ENCODE assay signal across 1 cellular context in the genomic region with DNA sequence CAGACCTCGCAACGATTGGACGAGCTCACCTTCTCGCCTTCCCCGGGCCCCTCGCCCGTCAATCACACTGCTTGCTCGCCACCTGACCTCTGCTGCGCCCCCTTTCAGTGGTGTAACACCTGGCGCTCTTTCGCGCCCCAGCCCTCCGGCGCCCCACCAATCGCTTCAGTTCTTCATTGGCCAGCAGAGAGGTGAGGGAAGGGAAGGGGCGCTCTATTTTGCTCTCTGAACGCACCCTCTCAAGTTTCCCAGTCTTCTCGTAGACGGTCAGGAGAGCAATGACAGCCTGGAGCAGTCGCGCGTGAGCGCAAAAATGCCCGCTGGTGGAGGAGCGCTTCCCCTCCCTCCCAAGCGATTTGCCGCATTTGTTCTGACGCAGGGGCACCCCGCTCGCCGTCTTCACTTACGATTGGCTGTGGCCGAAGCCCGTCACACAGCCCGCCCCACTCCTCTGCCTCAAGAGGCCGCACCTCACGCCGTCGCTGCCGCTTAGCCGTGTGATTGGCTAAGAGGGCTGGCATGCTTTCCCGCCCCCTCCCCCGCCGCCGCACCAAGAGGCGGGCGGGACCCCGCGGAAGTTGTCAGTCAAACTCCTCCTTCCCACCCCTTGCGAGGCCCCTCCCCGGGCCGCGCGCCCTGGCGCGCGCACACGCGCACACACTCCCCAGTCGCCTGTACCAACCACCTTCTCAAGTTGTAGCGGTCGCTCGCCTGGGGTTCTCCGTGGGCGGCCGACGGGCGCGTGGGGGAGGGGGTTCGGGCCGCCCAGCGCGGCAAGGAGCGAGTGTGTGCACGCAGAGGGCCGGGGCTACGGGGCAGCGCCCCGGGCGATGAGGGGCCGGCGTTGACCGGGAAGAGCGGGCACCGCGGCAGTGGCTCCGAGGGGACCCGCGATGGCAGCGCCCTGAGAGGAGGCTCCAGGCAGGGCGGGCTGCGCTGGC.
TF ChIP-seq lines count a peak whose summit lies in the region.

A gene (plus strand): TSS at position 667 of the 941 bp plus-strand sequence. CDS start 701 bp downstream, outside the sequence.

TF ChIP-seq in K562, 482 proteins besides CTCF, POLR2A, EP300 and RAD21 (continued from another document and continues in another):
- TF ChIP-seq, protein P1, sequence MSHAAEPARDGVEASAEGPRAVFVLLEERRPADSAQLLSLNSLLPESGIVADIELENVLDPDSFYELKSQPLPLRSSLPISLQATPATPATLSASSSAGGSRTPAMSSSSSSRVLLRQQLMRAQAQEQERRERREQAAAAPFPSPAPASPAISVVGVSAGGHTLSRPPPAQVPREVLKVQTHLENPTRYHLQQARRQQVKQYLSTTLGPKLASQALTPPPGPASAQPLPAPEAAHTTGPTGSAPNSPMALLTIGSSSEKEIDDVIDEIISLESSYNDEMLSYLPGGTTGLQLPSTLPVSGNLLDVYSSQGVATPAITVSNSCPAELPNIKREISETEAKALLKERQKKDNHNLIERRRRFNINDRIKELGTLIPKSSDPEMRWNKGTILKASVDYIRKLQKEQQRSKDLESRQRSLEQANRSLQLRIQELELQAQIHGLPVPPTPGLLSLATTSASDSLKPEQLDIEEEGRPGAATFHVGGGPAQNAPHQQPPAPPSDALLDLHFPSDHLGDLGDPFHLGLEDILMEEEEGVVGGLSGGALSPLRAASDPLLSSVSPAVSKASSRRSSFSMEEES (CRISPR knock-in tag; IDR thresholded peaks at IDR 0.05), result no peak
- TF ChIP-seq, protein P2, sequence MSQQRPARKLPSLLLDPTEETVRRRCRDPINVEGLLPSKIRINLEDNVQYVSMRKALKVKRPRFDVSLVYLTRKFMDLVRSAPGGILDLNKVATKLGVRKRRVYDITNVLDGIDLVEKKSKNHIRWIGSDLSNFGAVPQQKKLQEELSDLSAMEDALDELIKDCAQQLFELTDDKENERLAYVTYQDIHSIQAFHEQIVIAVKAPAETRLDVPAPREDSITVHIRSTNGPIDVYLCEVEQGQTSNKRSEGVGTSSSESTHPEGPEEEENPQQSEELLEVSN (IDR thresholded peaks at IDR 0.05; ENCODE audit: borderline replicate concordance in 1 of 2, extremely low read depth in 1 of 2, insufficient read depth in 1 of 2, insufficient read length in 1 of 2, low read depth in 1 of 2, low read length in 1 of 2, poor library complexity in 1 of 2, severe bottlenecking in 1 of 2), result peak; percentile 29 to 89
- peak; percentile 87 for TF ChIP-seq LCOR (CRISPR knock-in tag; IDR thresholded peaks at IDR 0.05)
- TF ChIP-seq ZNF12 (CRISPR knock-in tag; IDR thresholded peaks at IDR 0.05), result no peak; the same call in 1 of the 2 replicates
- no peak for TF ChIP-seq KLF13 (tag; IDR thresholded peaks at IDR 0.05; ENCODE audit: borderline replicate concordance, low read depth)
- 0 out of 2 replicates have a peak, but pooled peaks have one; percentile 26 for TF ChIP-seq SREBF1 (IDR thresholded peaks at IDR 0.05; ENCODE audit: borderline replicate concordance, low read depth, low read length)
- peak; percentile 40 for TF ChIP-seq RNF2 (IDR thresholded peaks at IDR 0.05)
- peak; percentile 77 for TF ChIP-seq MYC (IDR thresholded peaks at IDR 0.05; ENCODE audit: low read depth, low read length)
- no peak for TF ChIP-seq MYC (CRISPR knock-in tag; IDR thresholded peaks at IDR 0.05; ENCODE audit: borderline replicate concordance, low read depth)
- TF ChIP-seq, protein P3, sequence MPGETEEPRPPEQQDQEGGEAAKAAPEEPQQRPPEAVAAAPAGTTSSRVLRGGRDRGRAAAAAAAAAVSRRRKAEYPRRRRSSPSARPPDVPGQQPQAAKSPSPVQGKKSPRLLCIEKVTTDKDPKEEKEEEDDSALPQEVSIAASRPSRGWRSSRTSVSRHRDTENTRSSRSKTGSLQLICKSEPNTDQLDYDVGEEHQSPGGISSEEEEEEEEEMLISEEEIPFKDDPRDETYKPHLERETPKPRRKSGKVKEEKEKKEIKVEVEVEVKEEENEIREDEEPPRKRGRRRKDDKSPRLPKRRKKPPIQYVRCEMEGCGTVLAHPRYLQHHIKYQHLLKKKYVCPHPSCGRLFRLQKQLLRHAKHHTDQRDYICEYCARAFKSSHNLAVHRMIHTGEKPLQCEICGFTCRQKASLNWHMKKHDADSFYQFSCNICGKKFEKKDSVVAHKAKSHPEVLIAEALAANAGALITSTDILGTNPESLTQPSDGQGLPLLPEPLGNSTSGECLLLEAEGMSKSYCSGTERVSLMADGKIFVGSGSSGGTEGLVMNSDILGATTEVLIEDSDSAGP (CRISPR knock-in tag; IDR thresholded peaks at IDR 0.05), result no peak
- 0 out of 2 replicates have a peak, but pooled peaks have one; percentile 23 for TF ChIP-seq ZNF354B (CRISPR knock-in tag; IDR thresholded peaks at IDR 0.05)
- TF ChIP-seq ELF4 (CRISPR knock-in tag; IDR thresholded peaks at IDR 0.05), result 0 out of 2 replicates have a peak, but pooled peaks have one; percentile 29
- TF ChIP-seq, protein P4, sequence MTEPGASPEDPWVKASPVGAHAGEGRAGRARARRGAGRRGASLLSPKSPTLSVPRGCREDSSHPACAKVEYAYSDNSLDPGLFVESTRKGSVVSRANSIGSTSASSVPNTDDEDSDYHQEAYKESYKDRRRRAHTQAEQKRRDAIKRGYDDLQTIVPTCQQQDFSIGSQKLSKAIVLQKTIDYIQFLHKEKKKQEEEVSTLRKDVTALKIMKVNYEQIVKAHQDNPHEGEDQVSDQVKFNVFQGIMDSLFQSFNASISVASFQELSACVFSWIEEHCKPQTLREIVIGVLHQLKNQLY (CRISPR knock-in tag; conservative IDR thresholded peaks at IDR 0.05), result peak in 1 of 2 experiments; percentile 85; a peak in 1 of 4 replicates
- peak; percentile 63 for TF ChIP-seq ZFX (CRISPR knock-in tag; IDR thresholded peaks at IDR 0.05)
- TF ChIP-seq CREBBP (IDR thresholded peaks at IDR 0.05; ENCODE audit: low read depth, low read length), result no peak
- TF ChIP-seq, protein P5, sequence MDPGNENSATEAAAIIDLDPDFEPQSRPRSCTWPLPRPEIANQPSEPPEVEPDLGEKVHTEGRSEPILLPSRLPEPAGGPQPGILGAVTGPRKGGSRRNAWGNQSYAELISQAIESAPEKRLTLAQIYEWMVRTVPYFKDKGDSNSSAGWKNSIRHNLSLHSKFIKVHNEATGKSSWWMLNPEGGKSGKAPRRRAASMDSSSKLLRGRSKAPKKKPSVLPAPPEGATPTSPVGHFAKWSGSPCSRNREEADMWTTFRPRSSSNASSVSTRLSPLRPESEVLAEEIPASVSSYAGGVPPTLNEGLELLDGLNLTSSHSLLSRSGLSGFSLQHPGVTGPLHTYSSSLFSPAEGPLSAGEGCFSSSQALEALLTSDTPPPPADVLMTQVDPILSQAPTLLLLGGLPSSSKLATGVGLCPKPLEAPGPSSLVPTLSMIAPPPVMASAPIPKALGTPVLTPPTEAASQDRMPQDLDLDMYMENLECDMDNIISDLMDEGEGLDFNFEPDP (CRISPR knock-in tag; IDR thresholded peaks at IDR 0.05), result no peak
- TF ChIP-seq, protein P6, sequence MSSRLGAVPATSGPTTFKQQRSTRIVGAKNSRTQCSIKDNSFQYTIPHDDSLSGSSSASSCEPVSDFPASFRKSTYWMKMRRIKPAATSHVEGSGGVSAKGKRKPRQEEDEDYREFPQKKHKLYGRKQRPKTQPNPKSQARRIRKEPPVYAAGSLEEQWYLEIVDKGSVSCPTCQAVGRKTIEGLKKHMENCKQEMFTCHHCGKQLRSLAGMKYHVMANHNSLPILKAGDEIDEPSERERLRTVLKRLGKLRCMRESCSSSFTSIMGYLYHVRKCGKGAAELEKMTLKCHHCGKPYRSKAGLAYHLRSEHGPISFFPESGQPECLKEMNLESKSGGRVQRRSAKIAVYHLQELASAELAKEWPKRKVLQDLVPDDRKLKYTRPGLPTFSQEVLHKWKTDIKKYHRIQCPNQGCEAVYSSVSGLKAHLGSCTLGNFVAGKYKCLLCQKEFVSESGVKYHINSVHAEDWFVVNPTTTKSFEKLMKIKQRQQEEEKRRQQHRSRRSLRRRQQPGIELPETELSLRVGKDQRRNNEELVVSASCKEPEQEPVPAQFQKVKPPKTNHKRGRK (tag; IDR thresholded peaks at IDR 0.05), result no peak
- TF ChIP-seq ZBTB7A (IDR thresholded peaks at IDR 0.05; ENCODE audit: borderline replicate concordance, control insufficient read depth, low read depth, low read length), result peak; percentile 75; the same call in 1 of the 2 replicates
- peak; percentile 87; the same call in 1 of the 2 replicates for TF ChIP-seq TOE1 (IDR thresholded peaks at IDR 0.05; ENCODE audit: borderline replicate concordance)
- TF ChIP-seq TOE1 (CRISPR knock-in tag; IDR thresholded peaks at IDR 0.05; ENCODE audit: borderline replicate concordance, low read depth), result no peak
- no peak; the same call in 1 of the 2 replicates for TF ChIP-seq NR1H2 (CRISPR knock-in tag; IDR thresholded peaks at IDR 0.05)
- no peak for TF ChIP-seq ZNF408 (CRISPR knock-in tag; IDR thresholded peaks at IDR 0.05; ENCODE audit: low read depth)
- TF ChIP-seq ZNF584 (CRISPR knock-in tag; IDR thresholded peaks at IDR 0.05; ENCODE audit: low read depth), result no peak
- no peak for TF ChIP-seq ZNF124 (CRISPR knock-in tag; IDR thresholded peaks at IDR 0.05)
- TF ChIP-seq KAT2B (IDR thresholded peaks at IDR 0.05; ENCODE audit: low read depth, low read length), result no peak
- no peak for TF ChIP-seq NR3C1 (CRISPR knock-in tag; IDR thresholded peaks at IDR 0.05)
- TF ChIP-seq ZNF274 (IDR thresholded peaks at IDR 0.05; ENCODE audit: borderline replicate concordance, low read depth, low read length), result no peak
- peak; percentile 94 for TF ChIP-seq HDAC2 (IDR thresholded peaks at IDR 0.05)
- no peak; a peak in 2 of 4 replicates for TF ChIP-seq FOXA3 (CRISPR knock-in tag; conservative IDR thresholded peaks at IDR 0.05 in 1 of 2, IDR thresholded peaks at IDR 0.05 in 1 of 2)
- peak; percentile 84 for TF ChIP-seq L3MBTL2 (IDR thresholded peaks at IDR 0.05)
- TF ChIP-seq, protein P7, sequence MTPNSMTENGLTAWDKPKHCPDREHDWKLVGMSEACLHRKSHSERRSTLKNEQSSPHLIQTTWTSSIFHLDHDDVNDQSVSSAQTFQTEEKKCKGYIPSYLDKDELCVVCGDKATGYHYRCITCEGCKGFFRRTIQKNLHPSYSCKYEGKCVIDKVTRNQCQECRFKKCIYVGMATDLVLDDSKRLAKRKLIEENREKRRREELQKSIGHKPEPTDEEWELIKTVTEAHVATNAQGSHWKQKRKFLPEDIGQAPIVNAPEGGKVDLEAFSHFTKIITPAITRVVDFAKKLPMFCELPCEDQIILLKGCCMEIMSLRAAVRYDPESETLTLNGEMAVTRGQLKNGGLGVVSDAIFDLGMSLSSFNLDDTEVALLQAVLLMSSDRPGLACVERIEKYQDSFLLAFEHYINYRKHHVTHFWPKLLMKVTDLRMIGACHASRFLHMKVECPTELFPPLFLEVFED (CRISPR knock-in tag; conservative IDR thresholded peaks at IDR 0.05), result peak; percentile 53; the same call in 1 of the 2 replicates
- TF ChIP-seq ZNF217 (CRISPR knock-in tag; IDR thresholded peaks at IDR 0.05), result no peak
- TF ChIP-seq, protein P8, sequence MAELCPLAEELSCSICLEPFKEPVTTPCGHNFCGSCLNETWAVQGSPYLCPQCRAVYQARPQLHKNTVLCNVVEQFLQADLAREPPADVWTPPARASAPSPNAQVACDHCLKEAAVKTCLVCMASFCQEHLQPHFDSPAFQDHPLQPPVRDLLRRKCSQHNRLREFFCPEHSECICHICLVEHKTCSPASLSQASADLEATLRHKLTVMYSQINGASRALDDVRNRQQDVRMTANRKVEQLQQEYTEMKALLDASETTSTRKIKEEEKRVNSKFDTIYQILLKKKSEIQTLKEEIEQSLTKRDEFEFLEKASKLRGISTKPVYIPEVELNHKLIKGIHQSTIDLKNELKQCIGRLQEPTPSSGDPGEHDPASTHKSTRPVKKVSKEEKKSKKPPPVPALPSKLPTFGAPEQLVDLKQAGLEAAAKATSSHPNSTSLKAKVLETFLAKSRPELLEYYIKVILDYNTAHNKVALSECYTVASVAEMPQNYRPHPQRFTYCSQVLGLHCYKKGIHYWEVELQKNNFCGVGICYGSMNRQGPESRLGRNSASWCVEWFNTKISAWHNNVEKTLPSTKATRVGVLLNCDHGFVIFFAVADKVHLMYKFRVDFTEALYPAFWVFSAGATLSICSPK (IDR thresholded peaks at IDR 0.05; ENCODE audit: borderline replicate concordance), result no peak
- TF ChIP-seq, protein P9, sequence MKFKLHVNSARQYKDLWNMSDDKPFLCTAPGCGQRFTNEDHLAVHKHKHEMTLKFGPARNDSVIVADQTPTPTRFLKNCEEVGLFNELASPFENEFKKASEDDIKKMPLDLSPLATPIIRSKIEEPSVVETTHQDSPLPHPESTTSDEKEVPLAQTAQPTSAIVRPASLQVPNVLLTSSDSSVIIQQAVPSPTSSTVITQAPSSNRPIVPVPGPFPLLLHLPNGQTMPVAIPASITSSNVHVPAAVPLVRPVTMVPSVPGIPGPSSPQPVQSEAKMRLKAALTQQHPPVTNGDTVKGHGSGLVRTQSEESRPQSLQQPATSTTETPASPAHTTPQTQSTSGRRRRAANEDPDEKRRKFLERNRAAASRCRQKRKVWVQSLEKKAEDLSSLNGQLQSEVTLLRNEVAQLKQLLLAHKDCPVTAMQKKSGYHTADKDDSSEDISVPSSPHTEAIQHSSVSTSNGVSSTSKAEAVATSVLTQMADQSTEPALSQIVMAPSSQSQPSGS (CRISPR knock-in tag; IDR thresholded peaks at IDR 0.05), result no peak
- TF ChIP-seq KLF10 (CRISPR knock-in tag; IDR thresholded peaks at IDR 0.05), result no peak
- TF ChIP-seq, protein P10, sequence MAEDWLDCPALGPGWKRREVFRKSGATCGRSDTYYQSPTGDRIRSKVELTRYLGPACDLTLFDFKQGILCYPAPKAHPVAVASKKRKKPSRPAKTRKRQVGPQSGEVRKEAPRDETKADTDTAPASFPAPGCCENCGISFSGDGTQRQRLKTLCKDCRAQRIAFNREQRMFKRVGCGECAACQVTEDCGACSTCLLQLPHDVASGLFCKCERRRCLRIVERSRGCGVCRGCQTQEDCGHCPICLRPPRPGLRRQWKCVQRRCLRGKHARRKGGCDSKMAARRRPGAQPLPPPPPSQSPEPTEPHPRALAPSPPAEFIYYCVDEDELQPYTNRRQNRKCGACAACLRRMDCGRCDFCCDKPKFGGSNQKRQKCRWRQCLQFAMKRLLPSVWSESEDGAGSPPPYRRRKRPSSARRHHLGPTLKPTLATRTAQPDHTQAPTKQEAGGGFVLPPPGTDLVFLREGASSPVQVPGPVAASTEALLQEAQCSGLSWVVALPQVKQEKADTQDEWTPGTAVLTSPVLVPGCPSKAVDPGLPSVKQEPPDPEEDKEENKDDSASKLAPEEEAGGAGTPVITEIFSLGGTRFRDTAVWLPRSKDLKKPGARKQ (CRISPR knock-in tag; IDR thresholded peaks at IDR 0.05), result no peak
- TF ChIP-seq, protein P11, sequence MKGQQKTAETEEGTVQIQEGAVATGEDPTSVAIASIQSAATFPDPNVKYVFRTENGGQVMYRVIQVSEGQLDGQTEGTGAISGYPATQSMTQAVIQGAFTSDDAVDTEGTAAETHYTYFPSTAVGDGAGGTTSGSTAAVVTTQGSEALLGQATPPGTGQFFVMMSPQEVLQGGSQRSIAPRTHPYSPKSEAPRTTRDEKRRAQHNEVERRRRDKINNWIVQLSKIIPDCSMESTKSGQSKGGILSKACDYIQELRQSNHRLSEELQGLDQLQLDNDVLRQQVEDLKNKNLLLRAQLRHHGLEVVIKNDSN (CRISPR knock-in tag; IDR thresholded peaks at IDR 0.05), result peak; percentile 85
